Comparison of ENCODE assay signal across 11 cellular contexts in genomic region chr1:10217748-10218441, GRCh38. TPM values are rescaled to one million over a fixed set of nuclear protein-coding genes. Genes with fewer than 3 reads are reported as not detected.
A peak's percentile ranks its signal among the peaks of the same experiment; 100 is the strongest.
DNase-seq lines count a peak whose midpoint lies in the region; ATAC-seq, FAIRE-seq and TF ChIP-seq lines count a peak whose summit lies in the region.
"Had no signal": no experiment of that assay in that cellular context is flagged by ENCODE, and none has a peak within 500 bp of the region (broad histone marks: within the 10 kb centered on the region; RNA-seq: fewer than 3 reads in every experiment).

No MANE protein-coding gene starts in this region.

- H3K4me1 ChIP-seq in pancreas, result peaks cover 5 to 18% (median 5%) of the 10 kb centered on the region in 3 donors

- no peaks in the 10 kb centered on the region for H3K9me3 ChIP-seq in pancreas

- no peaks in the 10 kb centered on the region for H3K27me3 ChIP-seq in pancreas

- H3K27ac Mint-ChIP-seq in CD14-positive monocyte, result peak overlapping the region in 6 of 7 donors; percentile 2 to 76 (median 40)

- H3K4me3 ChIP-seq in pancreas, result no peak overlapping the region

- no peak overlapping the region for H3K4me3 Mint-ChIP-seq in CD14-positive monocyte

- DNase-seq in CD14-positive monocyte (ENCODE audit: low spot score), result no peak
- peak; percentile 82 for DNase-seq in MV-4-11 (lab: John Stamatoyannopoulos, UW)
- peak; percentile 55 for DNase-seq in fibroblast of gingiva (ENCODE audit: low read depth)
- no peak for DNase-seq in pancreas
- no peak for DNase-seq in NCI-H82 (lab: John Stamatoyannopoulos, UW)
- DNase-seq in NCI-H1694 (lab: John Stamatoyannopoulos, UW), result no peak
- DNase-seq: activated gamma-delta T cell, glutamatergic neuron, NCI-H1417 had no signal

- no peaks in the 10 kb centered on the region for H3K36me3 ChIP-seq in pancreas

- WGBS in pancreas, 2 donors, result 39 to 43% methylated on average over 5 of the region's 5 CpGs

- FAIRE-seq in pancreas (lab: Jason Lieb, UNC), result no peak

- intact Hi-C loops in CD14-positive monocyte (cut with micrococcal nuclease), result loop anchor here in 1 of 2 donors (10.0 kb wide), 1 partner anchor 197 kb away; no protein-coding TSS in a partner anchor
- intact Hi-C loops in pancreas (cut with DNase I), result no loop called here

- H3K4me1 Mint-ChIP-seq in CD14-positive monocyte, result peaks cover 35% of the 10 kb centered on the region

- ATAC-seq in pancreas (peak in 3 of 4 donors; percentile 39 to 53 (median 47)), HG02763 (IDR thresholded peaks at IDR 0.05; ENCODE audit: unreplicated experiment) (no peak), HG03342 (IDR thresholded peaks at IDR 0.05; ENCODE audit: unreplicated experiment) (no peak)

- peaks cover 0 to 1% (median 0%) of the 10 kb centered on the region in 3 donors for H3K27me3 Mint-ChIP-seq in CD14-positive monocyte (ENCODE audit: low read depth in 3 of 3)

- H3K9me3 Mint-ChIP-seq in CD14-positive monocyte, result no peaks in the 10 kb centered on the region

- no peak for TF ChIP-seq CTCF in CD14-positive monocyte (IDR thresholded peaks at IDR 0.05)
- no peak for TF ChIP-seq CTCF in pancreas (IDR thresholded peaks at IDR 0.05)

- H3K27ac ChIP-seq in pancreas, result peak overlapping the region in 1 of 4 donors; percentile 30

- peaks cover 5 to 9% of the 10 kb centered on the region in 2 donors for H3K36me3 Mint-ChIP-seq in CD14-positive monocyte

RNA-seq across cellular contexts. Expression of gene KIF1B, which starts 7.5 kb away (rescaled TPM):
- polyA plus RNA-seq in CD14-positive monocyte (1 to 10 TPM; 3.0 to 3.3 TPM), pancreas (1 to 10 TPM; 8.2 TPM)
- total RNA-seq in pancreas, result 10 to 100 TPM; 18.3 to 26.4 (median 19.7) TPM

Comparison
In these comparisons a context has a peak if more than half of its experiments do, and no peak if none do; other contexts are left out.
1. DNase-seq: peak in MV-4-11 (single experiment) and fibroblast of gingiva (single experiment); none in CD14-positive monocyte (single experiment), pancreas (0 of 6), NCI-H82 (single experiment) and NCI-H1694 (single experiment).
2. ATAC-seq: peak in pancreas (3 of 4); none in HG02763 (single experiment) and HG03342 (single experiment).